Comparison of ENCODE assay signal across 8 cellular contexts in the genomic region with DNA sequence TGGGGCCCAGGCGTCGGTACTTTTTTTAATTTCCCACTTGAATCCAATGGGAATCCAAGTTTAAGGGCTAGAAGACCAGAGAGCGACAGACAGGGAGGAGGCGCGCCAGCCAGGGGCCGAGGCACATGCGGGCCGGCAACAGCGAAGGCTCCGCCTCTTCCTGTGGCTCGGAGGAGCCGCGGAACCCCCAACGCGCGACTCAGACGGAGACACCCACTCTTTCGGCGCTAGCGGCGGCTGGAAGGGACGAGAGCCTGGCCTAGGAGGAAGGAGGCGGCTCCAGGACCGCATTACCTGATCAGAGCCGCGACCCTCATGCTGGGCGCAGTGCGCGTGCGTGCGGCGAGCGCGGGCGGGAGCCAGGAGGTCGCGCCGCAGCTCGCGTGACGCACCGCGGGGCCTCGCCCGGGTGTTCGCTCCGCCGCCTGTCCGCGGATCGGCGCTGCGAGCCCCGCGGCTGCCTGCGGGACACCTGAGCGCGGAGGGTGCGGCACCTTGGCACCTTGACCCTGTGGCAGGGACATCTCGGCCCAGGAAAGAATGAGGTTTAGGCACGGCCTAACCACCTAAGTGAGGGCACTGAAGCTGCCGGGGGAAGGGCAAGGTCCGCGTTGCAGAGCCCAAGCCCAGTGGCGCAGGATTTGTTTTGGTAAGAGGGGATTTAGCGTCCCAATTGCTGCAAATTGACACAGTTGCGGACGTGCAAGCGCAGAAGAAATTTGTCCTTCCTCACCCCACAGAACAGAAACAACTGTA. TPM values are rescaled to one million over a fixed set of nuclear protein-coding genes. Genes with fewer than 3 reads are reported as not detected.
DNase-seq lines count a peak whose midpoint lies in the region; ATAC-seq and TF ChIP-seq lines count a peak whose summit lies in the region.

Gene DPH6 (minus strand): TSS at position 341 of the 756 bp plus-strand sequence. CDS start 24 bp downstream, at position 317.

- no peak for TF ChIP-seq CTCF in activated CD8-positive, alpha-beta T cell treated with anti-CD3 and anti-CD28 coated beads for 36 hours (IDR thresholded peaks at IDR 0.05)

- H3K4me1 Mint-ChIP-seq in CD4-positive, CD25-positive, alpha-beta regulatory T cell = peaks cover 8 to 37% (median 27%) of the 10 kb centered on the region in 4 donors
- peaks cover 16% of the 10 kb centered on the region for H3K4me1 Mint-ChIP-seq in activated CD8-positive, alpha-beta T cell treated with anti-CD3 and anti-CD28 coated beads for 36 hours (ENCODE audit: low read depth)
- H3K4me1 Mint-ChIP-seq in memory B cell = peaks cover 20% of the 10 kb centered on the region

- CTCF ChIA-PET in activated CD8-positive, alpha-beta T cell treated with anti-CD3 and anti-CD28 coated beads for 36 hours (lab: Charles Lee) = no interaction called here

- H3K27ac ChIP-seq in CD4-positive, CD25-positive, alpha-beta regulatory T cell (ENCODE audit: insufficient read depth, low read length, poor library complexity, severe bottlenecking) = peak within 1 kb of the TSS; percentile 92

- H3K27ac Mint-ChIP-seq in CD4-positive, CD25-positive, alpha-beta regulatory T cell = peak within 1 kb of the TSS; percentile 95 to 99 (median 98)
- peak within 1 kb of the TSS; percentile 98 for H3K27ac Mint-ChIP-seq in activated CD8-positive, alpha-beta T cell treated with anti-CD3 and anti-CD28 coated beads for 36 hours
- H3K27ac Mint-ChIP-seq in memory B cell = peak within 1 kb of the TSS; percentile 97

- H3K36me3 Mint-ChIP-seq in CD4-positive, CD25-positive, alpha-beta regulatory T cell = no peaks in the 10 kb centered on the region
- H3K36me3 Mint-ChIP-seq in activated CD8-positive, alpha-beta T cell treated with anti-CD3 and anti-CD28 coated beads for 36 hours (ENCODE audit: low read depth) = peaks cover 4% of the 10 kb centered on the region
- H3K36me3 Mint-ChIP-seq in memory B cell = peaks cover 5% of the 10 kb centered on the region

- no peaks in the 10 kb centered on the region for H3K9me3 ChIP-seq in CD4-positive, CD25-positive, alpha-beta regulatory T cell (ENCODE audit: control insufficient read depth in 2 of 2, low read length in 2 of 2)

- no peaks in the 10 kb centered on the region for H3K36me3 ChIP-seq in CD4-positive, CD25-positive, alpha-beta regulatory T cell (ENCODE audit: control insufficient read depth, insufficient read depth, low read length)

- no peaks in the 10 kb centered on the region for H3K27me3 ChIP-seq in CD4-positive, CD25-positive, alpha-beta regulatory T cell (ENCODE audit: control insufficient read depth, insufficient read depth, low read length)

- ATAC-seq in CD4-positive, CD25-positive, alpha-beta regulatory T cell (ENCODE audit: low read depth in 2 of 2) = peak; percentile 83 to 86
- ATAC-seq in GM19351 (IDR thresholded peaks at IDR 0.05; ENCODE audit: unreplicated experiment) = peak; percentile 84
- peak; percentile 90 for ATAC-seq in HG03520 (IDR thresholded peaks at IDR 0.05; ENCODE audit: unreplicated experiment)
- peak; percentile 91 for ATAC-seq in activated CD8-positive, alpha-beta T cell treated with anti-CD3 and anti-CD28 coated beads for 36 hours
- ATAC-seq in memory B cell (ENCODE audit: low read depth) = peak; percentile 80

- POLR2A ChIA-PET in activated CD8-positive, alpha-beta T cell treated with anti-CD3 and anti-CD28 coated beads for 36 hours (lab: Charles Lee) = interaction anchor here (0.5 kb wide), 1 partner anchor 1046 kb away, joined by 3 read pairs; no protein-coding TSS in a partner anchor

- peaks cover 0 to 1% (median 0%) of the 10 kb centered on the region in 7 donors for H3K9me3 Mint-ChIP-seq in CD4-positive, CD25-positive, alpha-beta regulatory T cell
- no peaks in the 10 kb centered on the region for H3K9me3 Mint-ChIP-seq in activated CD8-positive, alpha-beta T cell treated with anti-CD3 and anti-CD28 coated beads for 36 hours
- H3K9me3 Mint-ChIP-seq in memory B cell = no peaks in the 10 kb centered on the region

- H3K4me3 Mint-ChIP-seq in CD4-positive, CD25-positive, alpha-beta regulatory T cell = peak within 1 kb of the TSS; percentile 95 to 99 (median 98)
- H3K4me3 Mint-ChIP-seq in activated CD8-positive, alpha-beta T cell treated with anti-CD3 and anti-CD28 coated beads for 36 hours = peak within 1 kb of the TSS; percentile 90
- peak within 1 kb of the TSS; percentile 97 for H3K4me3 Mint-ChIP-seq in memory B cell

- H3K4me3 ChIP-seq in CD4-positive, CD25-positive, alpha-beta regulatory T cell (ENCODE audit: low read depth, low read length) = peak within 1 kb of the TSS; percentile 89

- peak; percentile 74 to 89 (median 87) for DNase-seq in CD4-positive, CD25-positive, alpha-beta regulatory T cell
- DNase-seq in NCI-H82 treated with DMSO at 0.1 percent for 48 hours (lab: John Stamatoyannopoulos, UW; ENCODE audit: unreplicated experiment) (peak; percentile 66), memory B cell (ENCODE audit: low spot score in 2 of 2) (peak; percentile 79 to 90)
- DNase-seq in activated CD8-positive, alpha-beta T cell treated with anti-CD3 and anti-CD28 coated beads for 36 hours = peak; percentile 87
- DNase-seq in effector CD4-positive, alpha-beta T cell = peak; percentile 72
- peak; percentile 64 for DNase-seq in stimulated activated CD8-positive, alpha-beta memory T cell treated with anti-CD3 and anti-CD28 coated beads, Interleukin-12 subunit alpha, Interleukin-12 subunit beta, amount 100 ng/mL, for 1 hour (ENCODE audit: low read depth)

- intact Hi-C loops in activated CD8-positive, alpha-beta T cell treated with anti-CD3 and anti-CD28 coated beads for 36 hours (cut with micrococcal nuclease) = no loop called here

- H3K4me1 ChIP-seq in CD4-positive, CD25-positive, alpha-beta regulatory T cell (ENCODE audit: control insufficient read depth, insufficient read depth, low read length, poor library complexity, severe bottlenecking) = peaks cover 12% of the 10 kb centered on the region

- H3K27me3 Mint-ChIP-seq in CD4-positive, CD25-positive, alpha-beta regulatory T cell = peaks cover 6% of the 10 kb centered on the region
- no peaks in the 10 kb centered on the region for H3K27me3 Mint-ChIP-seq in activated CD8-positive, alpha-beta T cell treated with anti-CD3 and anti-CD28 coated beads for 36 hours
- no peaks in the 10 kb centered on the region for H3K27me3 Mint-ChIP-seq in memory B cell

RNA-seq across cellular contexts. Expression of gene DPH6, which starts in this region (rescaled TPM):
- total RNA-seq in CD4-positive, CD25-positive, alpha-beta regulatory T cell = 13.4 TPM
- 10 to 100 TPM; 21.2 to 33.7 (median 25.3) TPM for polyA plus RNA-seq in CD4-positive, CD25-positive, alpha-beta regulatory T cell
- total RNA-seq in activated CD8-positive, alpha-beta T cell treated with anti-CD3 and anti-CD28 coated beads for 36 hours = 10 to 100 TPM; 12.0 to 12.9 TPM

Comparison
In these comparisons a context has a peak if more than half of its experiments do, and no peak if none do; other contexts are left out.
1. Peak in every context shown above with its lines: DNase-seq, ATAC-seq, H3K4me3 ChIP-seq and H3K27ac ChIP-seq.